20 cellular contexts compared by ENCODE assay signal in genomic region chr11:85784907-85785306, GRCh38. TPM values are rescaled to one million over a fixed set of nuclear protein-coding genes. Genes with fewer than 3 reads are reported as not detected.
DNase-seq lines count a peak whose midpoint lies in the region; ATAC-seq, FAIRE-seq and TF ChIP-seq lines count a peak whose summit lies in the region.
"Had no signal": no experiment of that assay in that cellular context is flagged by ENCODE, and none has a peak within 500 bp of the region (broad histone marks: within the 10 kb centered on the region; RNA-seq: fewer than 3 reads in every experiment).

No MANE protein-coding gene starts in this region.

- H4K20me1 ChIP-seq in GM23338 (replicated peaks; ENCODE audit: insufficient read depth), result no peaks in the 10 kb centered on the region

- DNase-seq in GM23338 (ENCODE audit: low spot score), result peak; percentile 29
- peak; percentile 51 for DNase-seq in HT1080 (ENCODE audit: low read depth)
- peak; percentile 40 for DNase-seq in bronchial epithelial cell (ENCODE audit: low read depth)
- DNase-seq in mesendoderm, result peak; percentile 41
- no peak for DNase-seq in posterior vena cava (ENCODE audit: low spot score)
- no peak for DNase-seq in activated naive CD8-positive, alpha-beta T cell treated with anti-CD3 and anti-CD28 coated beads, Interleukin-2, amount 50 U/mL, for 24 hours
- DNase-seq in left lung, result no peak
- DNase-seq: CD4-positive, CD25-positive, alpha-beta regulatory T cell; GM23248; HCEC 1CT; Kasumi-1; MG63; NCI-H1417; NCI-H187; NCI-H226; NCI-H510A treated with DMSO at 0.1 percent for 48 hours; NCI-H82; Peyer's patch had no signal

- peaks cover 0 to 8% of the 10 kb centered on the region in 2 donors for H3K9me3 ChIP-seq in left lung
- H3K9me3 ChIP-seq: MG63 had no signal

- H3K79me1 ChIP-seq in mesendoderm (ENCODE audit: low read length), result no peaks in the 10 kb centered on the region

- H3K18ac ChIP-seq in mesendoderm (ENCODE audit: low read length), result no peak overlapping the region

- peaks cover 3% of the 10 kb centered on the region; the same call in 2 of the 3 replicates for H3K4me1 Mint-ChIP-seq in GM23338
- H3K4me1 Mint-ChIP-seq in activated naive CD8-positive, alpha-beta T cell treated with anti-CD3 and anti-CD28 coated beads, Interleukin-2, amount 50 U/mL, for 24 hours, result peaks cover 34% of the 10 kb centered on the region

- peak; percentile 68 for ATAC-seq in GM23338
- no peak for ATAC-seq in HG03378 (IDR thresholded peaks at IDR 0.05; ENCODE audit: unreplicated experiment)
- no peak for ATAC-seq in activated naive CD8-positive, alpha-beta T cell treated with anti-CD3 and anti-CD28 coated beads, Interleukin-2, amount 50 U/mL, for 24 hours
- no peak for ATAC-seq in left lung

- no peaks in the 10 kb centered on the region for H3K27me3 Mint-ChIP-seq in GM23338 (ENCODE audit: insufficient read depth, low read depth, poor library complexity)
- H3K27me3 Mint-ChIP-seq in activated naive CD8-positive, alpha-beta T cell treated with anti-CD3 and anti-CD28 coated beads, Interleukin-2, amount 50 U/mL, for 24 hours, result no peaks in the 10 kb centered on the region
- H3K27me3 Mint-ChIP-seq: CD4-positive, CD25-positive, alpha-beta regulatory T cell had no signal

- H3K4me2 ChIP-seq in GM23338 (no peak overlapping the region), mesendoderm (ENCODE audit: low read length) (no peak overlapping the region)

- H3K4me1 ChIP-seq in GM23338 (ENCODE audit: insufficient read depth), result no peaks in the 10 kb centered on the region
- H3K4me1 ChIP-seq in mesendoderm (ENCODE audit: control insufficient read depth, low read depth, low read length), result peaks cover 6% of the 10 kb centered on the region
- H3K4me1 ChIP-seq in left lung, result no peaks in the 10 kb centered on the region

- H3K36me3 ChIP-seq in GM23338 (ENCODE audit: insufficient read depth) (no peaks in the 10 kb centered on the region), bronchial epithelial cell (ENCODE audit: control insufficient read depth, insufficient read depth, low read length) (no peaks in the 10 kb centered on the region), mesendoderm (ENCODE audit: control insufficient read depth, insufficient read depth, low read length) (no peaks in the 10 kb centered on the region), left lung (no peaks in the 10 kb centered on the region)
- H3K36me3 ChIP-seq: MG63, Peyer's patch had no signal

- WGBS in mesendoderm (ENCODE audit: extremely low coverage, insufficient coverage, low lambda C conversion rate), result no CpG with 5 or more reads among the region's 4 CpGs

- no peak overlapping the region for H2BK5ac ChIP-seq in mesendoderm (ENCODE audit: low read length)

- no peak overlapping the region for H2BK15ac ChIP-seq in mesendoderm (replicated peaks; ENCODE audit: low read depth)

- no peak for FAIRE-seq in bronchial epithelial cell (lab: Jason Lieb, UNC)
- FAIRE-seq: GM12891 had no signal

- H3K27me3 ChIP-seq in GM23338 (ENCODE audit: insufficient read depth) (no peaks in the 10 kb centered on the region), bronchial epithelial cell (ENCODE audit: control insufficient read depth, insufficient read depth, low read length) (no peaks in the 10 kb centered on the region), mesendoderm (ENCODE audit: insufficient read depth, low read length, poor library complexity) (no peaks in the 10 kb centered on the region), left lung (no peaks in the 10 kb centered on the region)
- H3K27me3 ChIP-seq: MG63, Peyer's patch had no signal

- H3K9ac ChIP-seq in mesendoderm (ENCODE audit: low read length), result no peak overlapping the region
- H3K9ac ChIP-seq: GM23248 had no signal

- no peak overlapping the region for H3K27ac ChIP-seq in GM23338 (ENCODE audit: low read depth)
- no peak overlapping the region for H3K27ac ChIP-seq in mesendoderm (ENCODE audit: low read depth, low read length)
- H3K27ac ChIP-seq in left lung, result no peak overlapping the region
- H3K27ac ChIP-seq: GM23248, Peyer's patch had no signal

- no peak overlapping the region for H3K23ac ChIP-seq in mesendoderm (ENCODE audit: low read length)

- H3K9me3 Mint-ChIP-seq in GM23338, result peaks cover 13% of the 10 kb centered on the region
- peaks cover 7% of the 10 kb centered on the region for H3K9me3 Mint-ChIP-seq in activated naive CD8-positive, alpha-beta T cell treated with anti-CD3 and anti-CD28 coated beads, Interleukin-2, amount 50 U/mL, for 24 hours

- no peaks in the 10 kb centered on the region for H3F3A ChIP-seq in GM23338 (replicated peaks; ENCODE audit: low read depth)

- H2BK120ac ChIP-seq in mesendoderm (ENCODE audit: low read depth, low read length), result no peak overlapping the region

- H2AK5ac ChIP-seq in mesendoderm (ENCODE audit: low read length), result no peak overlapping the region

- no peak overlapping the region for H2AFZ ChIP-seq in GM23338
- H2AFZ ChIP-seq: GM23248 had no signal

- no peak overlapping the region for H3K4ac ChIP-seq in mesendoderm (ENCODE audit: low read depth, low read length)

- H3K36me3 Mint-ChIP-seq in GM23338 (ENCODE audit: low read depth), result peaks cover 7% of the 10 kb centered on the region
- no peaks in the 10 kb centered on the region for H3K36me3 Mint-ChIP-seq in activated naive CD8-positive, alpha-beta T cell treated with anti-CD3 and anti-CD28 coated beads, Interleukin-2, amount 50 U/mL, for 24 hours (ENCODE audit: low read depth)

- no peak overlapping the region for H3K56ac ChIP-seq in mesendoderm (ENCODE audit: low read length)

- no peak for TF ChIP-seq CTCF in GM23338 (conservative IDR thresholded peaks at IDR 0.05; ENCODE audit: low read depth in 2 of 2)
- no peak for TF ChIP-seq CTCF in bronchial epithelial cell (IDR thresholded peaks at IDR 0.05; ENCODE audit: insufficient read depth, low read length, severe bottlenecking)
- TF ChIP-seq CTCF in left lung (IDR thresholded peaks at IDR 0.05), result no peak

- intact Hi-C loops in posterior vena cava (cut with DNase I) (loop anchor here in 1 of 2 donors (5.0 kb wide), 1 partner anchor 38 kb away; no protein-coding TSS in a partner anchor), left lung (cut with DNase I) (no loop called here)

- no peak overlapping the region for H4K8ac ChIP-seq in mesendoderm (ENCODE audit: low read depth, low read length)

- H3K79me2 ChIP-seq in GM23338 (replicated peaks; ENCODE audit: insufficient read depth), result no peaks in the 10 kb centered on the region
- H3K79me2 ChIP-seq in mesendoderm (ENCODE audit: control insufficient read depth, insufficient read depth, low read length), result no peaks in the 10 kb centered on the region

- no peak overlapping the region for H4K5ac ChIP-seq in mesendoderm (ENCODE audit: low read length)

- H3K9me2 ChIP-seq in GM23338 (ENCODE audit: insufficient read depth), result 0 out of 2 replicates have a peak, but pooled peaks cover 10% of the 10 kb centered on the region

- H3K27ac Mint-ChIP-seq in GM23338, result no peak overlapping the region
- no peak overlapping the region for H3K27ac Mint-ChIP-seq in activated naive CD8-positive, alpha-beta T cell treated with anti-CD3 and anti-CD28 coated beads, Interleukin-2, amount 50 U/mL, for 24 hours
- H3K27ac Mint-ChIP-seq: CD4-positive, CD25-positive, alpha-beta regulatory T cell had no signal

- no peak overlapping the region for H3K4me3 Mint-ChIP-seq in GM23338
- H3K4me3 Mint-ChIP-seq in activated naive CD8-positive, alpha-beta T cell treated with anti-CD3 and anti-CD28 coated beads, Interleukin-2, amount 50 U/mL, for 24 hours, result no peak overlapping the region
- H3K4me3 Mint-ChIP-seq: CD4-positive, CD25-positive, alpha-beta regulatory T cell had no signal

- H3K4me3 ChIP-seq in GM23338 (no peak overlapping the region), bronchial epithelial cell (ENCODE audit: low read depth, low read length) (no peak overlapping the region), mesendoderm (ENCODE audit: low read length) (no peak overlapping the region), left lung (no peak overlapping the region)
- H3K4me3 ChIP-seq: GM23248, MG63, Peyer's patch had no signal

TF ChIP-seq in GM23338, 12 proteins besides CTCF, POLR2A, EP300 and RAD21 (continues in another document):
- TF ChIP-seq ZNF331 (CRISPR knock-in tag; IDR thresholded peaks at IDR 0.05; ENCODE audit: low read depth) (no peak), STAT1 (IDR thresholded peaks at IDR 0.05; ENCODE audit: unreplicated experiment) (no peak)
- TF ChIP-seq, protein P1, sequence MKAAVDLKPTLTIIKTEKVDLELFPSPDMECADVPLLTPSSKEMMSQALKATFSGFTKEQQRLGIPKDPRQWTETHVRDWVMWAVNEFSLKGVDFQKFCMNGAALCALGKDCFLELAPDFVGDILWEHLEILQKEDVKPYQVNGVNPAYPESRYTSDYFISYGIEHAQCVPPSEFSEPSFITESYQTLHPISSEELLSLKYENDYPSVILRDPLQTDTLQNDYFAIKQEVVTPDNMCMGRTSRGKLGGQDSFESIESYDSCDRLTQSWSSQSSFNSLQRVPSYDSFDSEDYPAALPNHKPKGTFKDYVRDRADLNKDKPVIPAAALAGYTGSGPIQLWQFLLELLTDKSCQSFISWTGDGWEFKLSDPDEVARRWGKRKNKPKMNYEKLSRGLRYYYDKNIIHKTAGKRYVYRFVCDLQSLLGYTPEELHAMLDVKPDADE (IDR thresholded peaks at IDR 0.05), result no peak

RNA-seq across cellular contexts. Expression of gene SYTL2, which starts 26.0 kb away (rescaled TPM):
- 5.6 and 7.2 TPM in 2 replicates for total RNA-seq in GM23338 (2014; rRNA removed; shearing (Covaris generic))
- 3.0 and 3.4 TPM in 2 replicates for polyA plus RNA-seq in GM23338 (2016; fragmentation: Nextera tagmentation; extraction: Ambion mirVana)
- 19.6 and 23.4 TPM in 2 replicates for total RNA-seq in HT1080 (2014; rRNA removed; shearing (Covaris generic))
- polyA plus RNA-seq in HT1080 (2015; cell fraction: cytosol; rRNA removed), result 12.9 and 17.9 TPM in 2 replicates
- polyA plus RNA-seq in HT1080 (2015; cell fraction: nucleus; rRNA removed), result 34.7 and 46.2 TPM in 2 replicates
- total RNA-seq in bronchial epithelial cell (5.6 and 8.2 TPM in 2 replicates), posterior vena cava (100 to 1,000 TPM; 144 to 183 TPM), left lung (10 to 100 TPM; 21.3 to 39.7 TPM)
- 4.9 TPM for polyA plus RNA-seq in mesendoderm (2013, experiment 1 of 2)
- polyA plus RNA-seq in mesendoderm (2013, experiment 2 of 2), result 5.4 TPM

Comparison
In these comparisons a context has a peak if more than half of its experiments do, and no peak if none do; other contexts are left out.
1. DNase-seq: peak in GM23338 (single experiment), HT1080 (single experiment), bronchial epithelial cell (single experiment) and mesendoderm (single experiment); none in posterior vena cava (single experiment), activated naive CD8-positive, alpha-beta T cell treated with anti-CD3 and anti-CD28 coated beads, Interleukin-2, amount 50 U/mL, for 24 hours (single experiment) and left lung (0 of 2).